ENCODE assay signal across 1 cellular context in the genomic region with DNA sequence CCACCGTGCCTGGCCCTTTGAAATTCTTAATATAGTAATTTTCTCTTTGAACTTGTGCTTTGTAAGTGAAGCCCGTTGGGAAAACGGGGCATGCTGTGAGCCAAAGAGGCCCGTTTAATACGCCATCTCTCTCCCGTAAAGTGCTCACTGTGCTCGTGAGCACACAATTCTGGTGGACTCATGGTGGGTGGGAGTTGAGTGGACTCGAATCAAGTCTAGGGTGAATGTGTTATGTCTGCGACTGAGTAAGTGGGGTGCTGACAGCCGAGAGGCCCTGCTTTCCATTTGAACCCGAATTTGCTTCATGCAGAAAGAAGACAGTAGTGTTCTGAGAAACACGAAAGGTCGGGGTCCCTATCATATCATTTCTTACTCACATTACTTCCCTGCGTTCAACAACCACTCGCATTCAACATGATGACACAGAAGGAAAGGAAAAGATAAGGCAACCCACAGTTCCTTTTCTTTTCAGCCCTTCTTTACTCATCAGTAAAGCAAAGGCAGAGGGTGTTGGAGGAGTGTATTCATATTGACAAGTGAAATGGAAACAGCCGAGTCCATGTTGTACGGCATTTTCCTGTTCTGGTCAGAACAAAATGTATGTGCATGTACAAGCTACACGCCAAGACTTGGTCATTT.
TF ChIP-seq lines count a peak whose summit lies in the region.

No MANE protein-coding gene starts in this region.

TF ChIP-seq in K562, 482 proteins besides CTCF, POLR2A, EP300 and RAD21 (continued from another document):
- TF ChIP-seq ZNF407 (IDR thresholded peaks at IDR 0.05; ENCODE audit: low read depth), result no peak
- no peak for TF ChIP-seq ZNF217 (CRISPR knock-in tag; IDR thresholded peaks at IDR 0.05)
- TF ChIP-seq ZKSCAN1 (IDR thresholded peaks at IDR 0.05; ENCODE audit: low read depth, low read length), result 0 out of 2 replicates have a peak, but pooled peaks have one; percentile 17
- TF ChIP-seq GTF2A2 (tag; IDR thresholded peaks at IDR 0.05), result no peak
TF ChIP-seq in K562: peak in this region for 90.
